In the genomic region with DNA sequence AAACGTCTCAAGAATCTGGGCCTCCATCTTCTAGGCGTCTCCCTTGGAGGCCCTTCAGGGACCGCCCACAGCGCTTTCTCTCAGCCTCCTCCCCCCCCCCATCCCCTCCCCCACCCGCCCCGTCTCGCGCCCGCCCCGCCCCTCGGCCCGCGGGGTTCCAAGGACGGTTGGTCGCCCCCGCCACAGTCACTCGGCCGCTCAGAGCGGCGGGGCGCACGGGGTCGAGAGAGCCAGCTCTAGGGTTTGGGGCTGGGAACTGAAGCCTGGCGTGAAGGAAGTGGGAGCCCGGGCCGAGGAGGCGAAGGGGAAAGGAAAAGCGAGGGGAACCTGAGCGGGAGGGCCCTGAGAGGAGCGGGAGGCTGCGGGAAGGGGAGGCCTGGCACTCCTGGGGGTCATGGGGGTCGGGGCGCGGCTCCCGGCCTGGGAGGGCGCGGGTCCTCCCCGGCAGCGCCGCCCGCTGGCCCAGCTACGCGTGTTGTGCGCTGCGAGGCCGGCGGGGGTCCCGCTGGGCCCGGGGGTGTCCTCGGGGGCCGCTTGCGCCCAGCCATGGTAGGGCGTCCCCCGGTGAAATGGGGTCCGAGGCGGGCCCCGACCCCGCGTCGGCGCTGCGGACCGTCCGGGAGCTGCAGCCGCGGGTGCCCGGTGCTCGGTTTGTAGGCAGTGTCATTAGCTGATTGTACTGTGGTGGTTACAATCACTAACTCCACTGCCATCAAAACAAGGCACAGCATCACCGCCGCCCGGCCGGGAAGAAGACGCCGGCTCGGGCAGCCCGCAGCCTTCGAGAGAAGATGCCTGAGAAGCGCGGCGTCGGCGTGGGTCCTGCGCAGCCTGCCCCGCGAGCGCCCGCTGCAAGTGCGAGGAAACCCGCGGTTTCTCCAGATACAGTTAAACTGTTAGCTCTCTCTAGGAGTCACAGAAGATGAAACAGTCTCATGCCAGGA, we compare ENCODE assay signal across 9 cellular contexts. TPM values are rescaled to one million over a fixed set of nuclear protein-coding genes. Genes with fewer than 3 reads are reported as not detected.
DNase-seq lines count a peak whose midpoint lies in the region; ATAC-seq and TF ChIP-seq lines count a peak whose summit lies in the region.
"Had no signal": no experiment of that assay in that cellular context is flagged by ENCODE, and none has a peak within 500 bp of the region (broad histone marks: within the 10 kb centered on the region; RNA-seq: fewer than 3 reads in every experiment).

TSS of gene BTG4 (minus strand) at position 91 of the 944 bp plus-strand sequence. CDS start 13,610 bp downstream, outside the sequence.

- H3K9ac ChIP-seq in rectal smooth muscle tissue (ENCODE audit: low read length) = no peak within 1 kb of the TSS

- no peaks in the 10 kb centered on the region for H3K36me3 ChIP-seq in GM23338 (ENCODE audit: insufficient read depth)
- H3K36me3 ChIP-seq in rectal smooth muscle tissue (ENCODE audit: control insufficient read depth, insufficient read depth, low read length) = no peaks in the 10 kb centered on the region
- H3K36me3 ChIP-seq: adrenal gland had no signal

- TF ChIP-seq CTCF in AG04449 (IDR thresholded peaks at IDR 0.05; ENCODE audit: insufficient read depth, low read length, missing control alignments) (no peak), GM23338 (conservative IDR thresholded peaks at IDR 0.05; ENCODE audit: low read depth in 2 of 2) (peak in 1 of 2 experiments; percentile 28; a peak in 1 of 4 replicates)

- peak within 1 kb of the TSS; percentile 87 for H2AFZ ChIP-seq in GM23338

- H3K9me3 Mint-ChIP-seq in GM23338 = no peaks in the 10 kb centered on the region
- no peaks in the 10 kb centered on the region for H3K9me3 Mint-ChIP-seq in activated T-cell treated with anti-CD3 and anti-CD28 coated beads, Interleukin-2, amount 50 U/mL, for 24 hours

- peaks cover 11% of the 10 kb centered on the region; the same call in 2 of the 3 replicates for H3K4me1 Mint-ChIP-seq in GM23338
- peaks cover 24% of the 10 kb centered on the region for H3K4me1 Mint-ChIP-seq in activated T-cell treated with anti-CD3 and anti-CD28 coated beads, Interleukin-2, amount 50 U/mL, for 24 hours (ENCODE audit: low read depth)

- intact Hi-C loops in head of caudate nucleus (cut with DNase I) = no loop called here

- H3K9me2 ChIP-seq in GM23338 (ENCODE audit: insufficient read depth) = no peaks in the 10 kb centered on the region

- peaks cover 6% of the 10 kb centered on the region; the same call in 1 of the 2 replicates for H3F3A ChIP-seq in GM23338 (replicated peaks; ENCODE audit: low read depth)

- POLR2A ChIA-PET in AG04449 (lab: Yijun Ruan, JAX) = interaction anchor here (0.6 kb wide), 1 partner anchor 14 kb away, joined by 3 read pairs; no protein-coding TSS in a partner anchor

- peaks cover 45% of the 10 kb centered on the region for H3K27me3 ChIP-seq in GM23338 (ENCODE audit: insufficient read depth)
- H3K27me3 ChIP-seq in rectal smooth muscle tissue (ENCODE audit: control insufficient read depth, insufficient read depth, low read length) = peaks cover 7% of the 10 kb centered on the region

- H3K4me2 ChIP-seq in GM23338 = peak within 1 kb of the TSS; percentile 81

- H3K36me3 Mint-ChIP-seq in GM23338 (ENCODE audit: low read depth) = no peaks in the 10 kb centered on the region
- H3K36me3 Mint-ChIP-seq in activated T-cell treated with anti-CD3 and anti-CD28 coated beads, Interleukin-2, amount 50 U/mL, for 24 hours (ENCODE audit: low read depth) = no peaks in the 10 kb centered on the region

- H4K20me1 ChIP-seq in GM23338 (replicated peaks; ENCODE audit: insufficient read depth) = no peaks in the 10 kb centered on the region

- H3K27me3 Mint-ChIP-seq in GM23338 (ENCODE audit: insufficient read depth, low read depth, poor library complexity) = peaks cover 26% of the 10 kb centered on the region
- peaks cover 59% of the 10 kb centered on the region for H3K27me3 Mint-ChIP-seq in activated T-cell treated with anti-CD3 and anti-CD28 coated beads, Interleukin-2, amount 50 U/mL, for 24 hours

- H3K27ac Mint-ChIP-seq in GM23338 = no peak within 1 kb of the TSS
- no peak within 1 kb of the TSS for H3K27ac Mint-ChIP-seq in activated T-cell treated with anti-CD3 and anti-CD28 coated beads, Interleukin-2, amount 50 U/mL, for 24 hours

- H3K4me3 ChIP-seq in AG04449 (ENCODE audit: low read depth, low read length) (peak within 1 kb of the TSS; percentile 52), GM23338 (peak within 1 kb of the TSS; percentile 62), rectal smooth muscle tissue (ENCODE audit: low read length) (peak within 1 kb of the TSS; percentile 56)

- ATAC-seq in GM23338 (peak; percentile 74), HG03025 (IDR thresholded peaks at IDR 0.05; ENCODE audit: low FRiP score, unreplicated experiment) (no peak)

- no peaks in the 10 kb centered on the region for H3K79me2 ChIP-seq in GM23338 (replicated peaks; ENCODE audit: insufficient read depth)

- DNase-seq in AG04449 (ENCODE audit: low read depth, low spot score) = no peak
- DNase-seq in GM23338 (ENCODE audit: low spot score) = peak; percentile 69
- peak; percentile 54 for DNase-seq in activated T-cell treated with anti-CD3 and anti-CD28 coated beads, Interleukin-2, amount 50 U/mL, for 24 hours
- peak in 32 of 42 donors; percentile 4 to 73 (median 26) for DNase-seq in head of caudate nucleus
- DNase-seq in medulla oblongata (ENCODE audit: extremely low spot score) = no peak
- DNase-seq in cerebellar cortex (ENCODE audit: low spot score) = no peak

- CTCF ChIA-PET in AG04449 (lab: Yijun Ruan, JAX) = interaction anchor here (0.8 to 1.9 kb wide), 5 partner anchors 11 to 58 kb away, joined by 3 to 6 read pairs (median 3); no protein-coding TSS in a partner anchor

- H3K27ac ChIP-seq in GM23338 (ENCODE audit: low read depth) (no peak within 1 kb of the TSS), rectal smooth muscle tissue (ENCODE audit: low read depth, low read length) (no peak within 1 kb of the TSS)
- H3K27ac ChIP-seq: adrenal gland had no signal

- H3K4me1 ChIP-seq in GM23338 (ENCODE audit: insufficient read depth) = peaks cover 22% of the 10 kb centered on the region
- H3K4me1 ChIP-seq in rectal smooth muscle tissue (ENCODE audit: control insufficient read depth, insufficient read depth, low read length) = no peaks in the 10 kb centered on the region

- peak within 1 kb of the TSS; percentile 83 for H3K4me3 Mint-ChIP-seq in GM23338
- H3K4me3 Mint-ChIP-seq in activated T-cell treated with anti-CD3 and anti-CD28 coated beads, Interleukin-2, amount 50 U/mL, for 24 hours = peak within 1 kb of the TSS; percentile 53

TF ChIP-seq in GM23338, 12 proteins besides CTCF, POLR2A, EP300 and RAD21 (continues in another document):
- TF ChIP-seq EZH2 (IDR thresholded peaks at IDR 0.05; ENCODE audit: low read depth, unreplicated experiment) = peak; percentile 26
- TF ChIP-seq POLR2AphosphoS5 (IDR thresholded peaks at IDR 0.05; ENCODE audit: low read depth) = peak; percentile 68

RNA-seq across cellular contexts. Expression of gene BTG4, which starts in this region (rescaled TPM):
- total RNA-seq in GM23338 (2014; rRNA removed; shearing (Covaris generic)) = 0.31 TPM in 1 of 2 replicates, not detected in the other
- polyA plus RNA-seq in GM23338 (2016; fragmentation: Nextera tagmentation; extraction: Ambion mirVana) = 0.21 TPM in 1 of 2 replicates, not detected in the other
- total RNA-seq: adrenal gland had no signal
- polyA plus RNA-seq: adrenal gland had no signal

Comparison
In these comparisons a context has a peak if more than half of its experiments do, and no peak if none do; other contexts are left out.
1. Peak in DNase-seq, ATAC-seq, H3K4me3 ChIP-seq and H3K4me2 ChIP-seq in GM23338; RNA of the gene not detected or under 1 TPM.
2. DNase-seq: peak in activated T-cell treated with anti-CD3 and anti-CD28 coated beads, Interleukin-2, amount 50 U/mL, for 24 hours (single experiment) and head of caudate nucleus (32 of 42); none in AG04449 (single experiment), medulla oblongata (single experiment) and cerebellar cortex (single experiment).
3. Peak in every context shown above with its lines, with median percentiles within 50 percentile points of each other: H3K4me3 ChIP-seq.